15 cellular contexts compared by ENCODE assay signal in the genomic region with DNA sequence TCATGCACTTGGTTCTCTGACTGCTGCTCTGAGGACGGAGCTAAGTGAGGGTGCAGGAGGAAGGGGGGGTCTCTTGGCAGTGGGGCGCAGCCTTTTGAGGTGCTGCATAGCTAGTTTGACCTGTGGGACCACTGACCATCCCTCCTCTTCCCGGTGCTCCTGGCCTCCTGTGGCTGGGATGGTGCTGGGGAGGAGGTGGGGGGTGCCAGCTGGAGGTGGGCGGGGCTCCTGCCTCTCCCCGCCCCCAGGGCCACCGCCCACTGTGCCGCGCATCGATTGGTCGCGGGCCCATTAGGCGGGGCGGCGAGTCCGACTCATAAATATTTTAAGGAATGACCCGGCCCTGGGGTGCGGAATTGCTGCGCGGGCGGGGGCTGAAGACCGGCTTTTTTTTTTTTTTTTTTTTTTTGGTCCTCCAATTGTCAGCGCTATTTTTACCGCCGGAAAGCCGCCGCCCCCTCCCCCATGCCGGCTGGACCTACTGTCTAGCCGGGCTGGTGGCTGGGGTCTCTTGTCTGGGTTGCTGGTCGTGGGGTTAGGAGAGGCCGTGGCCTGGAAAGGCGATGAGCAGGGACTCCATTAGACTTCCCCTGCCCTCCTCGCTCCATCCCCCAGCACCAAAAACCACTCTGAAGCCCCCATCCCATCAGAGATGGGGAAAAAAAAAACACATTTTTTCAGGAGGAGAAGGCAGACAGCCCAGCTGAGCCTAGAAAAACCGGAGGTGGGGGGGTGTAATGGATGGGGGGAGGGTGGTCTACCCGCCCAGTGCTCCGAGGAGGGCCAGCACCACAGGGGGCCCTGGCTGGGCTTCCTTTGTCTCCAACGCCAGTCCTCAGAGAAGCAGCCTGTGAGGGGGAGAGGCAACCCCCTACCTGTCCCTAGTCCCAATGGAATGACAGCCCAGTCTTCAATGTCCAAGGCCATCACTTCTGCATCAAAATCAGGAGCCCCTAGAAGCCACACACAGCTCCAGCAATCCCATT. TPM values are rescaled to one million over a fixed set of nuclear protein-coding genes. Genes with fewer than 3 reads are reported as not detected.
DNase-seq lines count a peak whose midpoint lies in the region; TF ChIP-seq lines count a peak whose summit lies in the region.
"Had no signal": no experiment of that assay in that cellular context is flagged by ENCODE, and none has a peak within 500 bp of the region (broad histone marks: within the 10 kb centered on the region; RNA-seq: fewer than 3 reads in every experiment).

No MANE protein-coding gene starts in this region.

- peaks cover 96% of the 10 kb centered on the region for H3K79me2 ChIP-seq in MM.1S (ENCODE audit: low read length)
- H3K79me2 ChIP-seq in osteoblast (ENCODE audit: insufficient read depth, low read length) = no peaks in the 10 kb centered on the region

- no peaks in the 10 kb centered on the region for H3K9me2 ChIP-seq in MM.1S (replicated peaks; ENCODE audit: insufficient read depth, low read length)

- intact Hi-C loops in tibial artery (cut with DNase I; ENCODE audit: low total_unique reads) = no loop called here

- no peak for DNase-seq in GM12865 (ENCODE audit: low read depth)
- DNase-seq in MM.1S = no peak
- DNase-seq in glutamatergic neuron = peak; percentile 60
- DNase-seq in osteoblast (ENCODE audit: insufficient read length, low spot score, missing footprints) = peak; percentile 82
- DNase-seq in C1 segment of cervical spinal cord (lab: John Stamatoyannopoulos, UW) = no peak
- no peak for DNase-seq in tibial artery
- no peak for DNase-seq in NCI-H446 (lab: John Stamatoyannopoulos, UW)
- DNase-seq in islet precursor cell = no peak
- DNase-seq: activated CD4-positive, alpha-beta T cell treated with anti-CD3 and anti-CD28 coated beads for 4 hours; activated CD8-positive, alpha-beta memory T cell treated with anti-CD3 and anti-CD28 coated beads, Interleukin-2, amount 50 U/mL, for 48 hours; left ventricle myocardium inferior; NCI-H510A; psoas muscle; T1000 had no signal

- H4K20me1 ChIP-seq in MM.1S (ENCODE audit: insufficient read depth, low read length) (no peaks in the 10 kb centered on the region), osteoblast (ENCODE audit: insufficient read depth, low read length) (peaks cover 12% of the 10 kb centered on the region)

- H3K4me3 ChIP-seq in GM12865 (ENCODE audit: low read depth, low read length) (peak overlapping the region; percentile 13), MM.1S (ENCODE audit: low read length) (no peak overlapping the region), osteoblast (ENCODE audit: insufficient read depth, low read length) (no peak overlapping the region), tibial artery (no peak overlapping the region)
- H3K4me3 ChIP-seq: left ventricle myocardium inferior, psoas muscle, tibial nerve had no signal

- H3K4me1 ChIP-seq in MM.1S (ENCODE audit: low read length) = peaks cover 49% of the 10 kb centered on the region
- no peaks in the 10 kb centered on the region for H3K4me1 ChIP-seq in osteoblast (ENCODE audit: insufficient read depth, low read length)
- H3K4me1 ChIP-seq in tibial artery = peaks cover 0 to 6% (median 4%) of the 10 kb centered on the region in 4 donors

- H3K36me3 ChIP-seq in MM.1S (replicated peaks; ENCODE audit: insufficient read depth, low read length) (no peaks in the 10 kb centered on the region; the same call in 1 of the 2 replicates), osteoblast (ENCODE audit: insufficient read depth, low read length) (no peaks in the 10 kb centered on the region), tibial artery (no peaks in the 10 kb centered on the region)
- H3K36me3 ChIP-seq: left ventricle myocardium inferior, tibial nerve had no signal

- peaks cover 41% of the 10 kb centered on the region for H3F3A ChIP-seq in MM.1S (ENCODE audit: insufficient read depth, low read length)

- peak overlapping the region; percentile 73 for H3K4me3 Mint-ChIP-seq in glutamatergic neuron (ENCODE audit: unreplicated experiment)

- no peak for TF ChIP-seq CTCF in GM12865 (IDR thresholded peaks at IDR 0.05; ENCODE audit: insufficient read depth, low read depth, low read length, missing control alignments)
- TF ChIP-seq CTCF in MM.1S (IDR thresholded peaks at IDR 0.05; ENCODE audit: low read length) = no peak
- TF ChIP-seq CTCF in glutamatergic neuron (IDR thresholded peaks at IDR 0.05; ENCODE audit: partially characterized antibody, unreplicated experiment) = no peak
- TF ChIP-seq CTCF in osteoblast (IDR thresholded peaks at IDR 0.05; ENCODE audit: extremely low read depth, low read depth, low read length) = no peak
- no peak for TF ChIP-seq CTCF in tibial artery (IDR thresholded peaks at IDR 0.05)

- H3K9me3 Mint-ChIP-seq in glutamatergic neuron (ENCODE audit: unreplicated experiment) = peaks cover 6% of the 10 kb centered on the region

- peaks cover 11% of the 10 kb centered on the region for H3K27me3 Mint-ChIP-seq in glutamatergic neuron (ENCODE audit: unreplicated experiment)

- no peak overlapping the region for H3K9ac ChIP-seq in MM.1S (ENCODE audit: low read length)

- H2AFZ ChIP-seq in MM.1S (ENCODE audit: low read length) (no peak overlapping the region), osteoblast (ENCODE audit: low read length) (no peak overlapping the region)

- H3K4me1 Mint-ChIP-seq in glutamatergic neuron (ENCODE audit: low read depth, unreplicated experiment) = peaks cover 19% of the 10 kb centered on the region

- H3K9me3 ChIP-seq in MM.1S (replicated peaks; ENCODE audit: insufficient read depth, low read length) (no peaks in the 10 kb centered on the region), osteoblast (ENCODE audit: low read depth, low read length) (no peaks in the 10 kb centered on the region), tibial artery (no peaks in the 10 kb centered on the region)
- H3K9me3 ChIP-seq: left ventricle myocardium inferior, psoas muscle, tibial nerve had no signal

- H3K27ac ChIP-seq in MM.1S (ENCODE audit: low read length) = peak overlapping the region; percentile 13; the same call in 1 of the 2 replicates
- no peak overlapping the region for H3K27ac ChIP-seq in osteoblast (ENCODE audit: low read depth, low read length)
- H3K27ac ChIP-seq in tibial artery = no peak overlapping the region
- H3K27ac ChIP-seq: left ventricle myocardium inferior, psoas muscle, tibial nerve had no signal

- H3K27me3 ChIP-seq in MM.1S (replicated peaks; ENCODE audit: insufficient read depth, low read length) = no peaks in the 10 kb centered on the region
- no peaks in the 10 kb centered on the region for H3K27me3 ChIP-seq in osteoblast (ENCODE audit: insufficient read depth, low read length)
- H3K27me3 ChIP-seq in tibial artery = peaks cover 0 to 26% of the 10 kb centered on the region in 2 donors
- H3K27me3 ChIP-seq: tibial nerve had no signal

- peak overlapping the region; percentile 48 for H3K27ac Mint-ChIP-seq in glutamatergic neuron (ENCODE audit: unreplicated experiment)

- no peak overlapping the region for H3K4me2 ChIP-seq in MM.1S (ENCODE audit: low read depth, low read length)
- H3K4me2 ChIP-seq in osteoblast (ENCODE audit: insufficient read depth, low read length) = no peak overlapping the region

- H3K36me3 Mint-ChIP-seq in glutamatergic neuron (ENCODE audit: unreplicated experiment) = no peaks in the 10 kb centered on the region

RNA-seq across cellular contexts. Expression of a gene that starts 6.4 kb away (rescaled TPM):
- total RNA-seq in glutamatergic neuron (ENCODE audit: unreplicated experiment) (11.6 TPM), osteoblast (2.1 and 2.2 TPM in 2 replicates)

Comparison
In these comparisons a context has a peak if more than half of its experiments do, and no peak if none do; other contexts are left out.
1. DNase-seq: peak in glutamatergic neuron (single experiment) and osteoblast (single experiment); none in GM12865 (single experiment), MM.1S (single experiment), C1 segment of cervical spinal cord (0 of 14), tibial artery (0 of 2), NCI-H446 (0 of 2) and islet precursor cell (single experiment).